In the genomic region with DNA sequence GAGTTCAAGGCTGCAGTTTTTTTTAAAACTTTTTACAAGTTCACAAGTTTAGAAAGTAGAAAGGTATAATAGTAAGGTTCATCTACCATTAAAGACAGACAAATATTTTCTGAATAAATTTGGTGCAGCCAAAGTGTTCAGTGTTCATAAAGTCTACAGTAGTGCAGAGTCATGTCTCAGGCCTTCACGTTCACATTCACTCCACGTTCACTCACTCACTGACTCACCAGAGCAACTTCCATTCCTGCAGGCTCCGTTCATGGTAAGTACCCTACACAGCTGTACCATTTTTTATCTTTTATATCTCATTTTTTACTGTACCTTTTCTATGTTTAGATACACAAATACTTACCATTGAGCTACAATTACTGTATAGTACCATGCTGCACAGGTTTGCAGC, we compare ENCODE assay signal across 21 cellular contexts.
DNase-seq lines count a peak whose midpoint lies in the region; ATAC-seq and TF ChIP-seq lines count a peak whose summit lies in the region.
"Had no signal": no experiment of that assay in that cellular context is flagged by ENCODE, and none has a peak within 500 bp of the region (broad histone marks: within the 10 kb centered on the region; RNA-seq: fewer than 3 reads in every experiment).

No MANE protein-coding gene starts in this region.

- H4K20me1 ChIP-seq in IMR-90 (ENCODE audit: insufficient read depth, low read length), result 0 out of 2 replicates have a peak, but pooled peaks cover 3% of the 10 kb centered on the region

- peaks cover 21% of the 10 kb centered on the region for H3K9me1 ChIP-seq in IMR-90 (ENCODE audit: insufficient read depth, low read length)

- H3K36me3 Mint-ChIP-seq in activated naive CD4-positive, alpha-beta T cell treated with anti-CD3 and anti-CD28 coated beads, Interleukin-2, amount 50 U/mL, for 72 hours, result peaks cover 6 to 10% of the 10 kb centered on the region in 2 donors

- ATAC-seq in IMR-90 (ENCODE audit: low read depth) (peak; percentile 94), foreskin keratinocyte (peak; percentile 32), left cardiac atrium (no peak)
- ATAC-seq in activated naive CD4-positive, alpha-beta T cell treated with anti-CD3 and anti-CD28 coated beads, Interleukin-2, amount 50 U/mL, for 72 hours, result no peak
- ATAC-seq: left ventricle myocardium superior had no signal

- no peak overlapping the region for H3K9ac ChIP-seq in IMR-90 (ENCODE audit: low read depth, low read length)
- H3K9ac ChIP-seq: KMS-11 had no signal

- intact Hi-C loops in IMR-90 (cut with micrococcal nuclease), result no loop called here
- intact Hi-C loops in A673 (cut with micrococcal nuclease; ENCODE audit: unreplicated experiment), result no loop called here
- intact Hi-C loops in left cardiac atrium (cut with DNase I), result no loop called here

- H3K9me3 ChIP-seq in IMR-90 (ENCODE audit: control insufficient read depth, insufficient read depth, low read length) (no peaks in the 10 kb centered on the region), A673 (ENCODE audit: low read depth, low read length, poor library complexity, severe bottlenecking) (no peaks in the 10 kb centered on the region)
- H3K9me3 ChIP-seq: sigmoid colon, SJCRH30, uterus had no signal

- TF ChIP-seq POLR2A in IMR-90 (IDR thresholded peaks at IDR 0.05; ENCODE audit: low read depth, low read length), result no peak

- 10% methylated on average over 2 of the region's 3 CpGs; no CpG with 5 or more reads in 1 of the 2 experiments for WGBS in IMR-90 (ENCODE audit: extremely low coverage in 2 of 2, insufficient read length in 1 of 2), 2 experiments

- no peak overlapping the region; the same call in 1 of the 2 replicates for H3K18ac ChIP-seq in IMR-90 (ENCODE audit: low read depth, low read length)

- H3K79me1 ChIP-seq in IMR-90 (ENCODE audit: low read depth in 1 of 2, low read length in 2 of 2), result peaks cover 22 to 38% of the 10 kb centered on the region in 2 experiments; a peak in 3 of 4 replicates

- H2BK5ac ChIP-seq in IMR-90 (ENCODE audit: low read depth, low read length, poor library complexity, severe bottlenecking), result peak overlapping the region; percentile 76

- H2BK20ac ChIP-seq in IMR-90 (ENCODE audit: low read depth, low read length), result no peak overlapping the region

- H3K14ac ChIP-seq in IMR-90 (replicated peaks; ENCODE audit: low read depth, low read length), result no peak overlapping the region

- CTCF ChIA-PET in IMR-90 (lab: Yijun Ruan, JAX) (interaction anchor here (1.0 kb wide), 1 partner anchor 60 kb away, joined by 3 read pairs; no protein-coding TSS in a partner anchor), A673 (lab: Charles Lee) (no interaction called here)

- H2AK5ac ChIP-seq in IMR-90 (ENCODE audit: low read depth, low read length), result no peak overlapping the region

- no peaks in the 10 kb centered on the region for H3K9me3 Mint-ChIP-seq in activated naive CD4-positive, alpha-beta T cell treated with anti-CD3 and anti-CD28 coated beads, Interleukin-2, amount 50 U/mL, for 72 hours
- H3K9me3 Mint-ChIP-seq: H9; T-helper 2 cell treated with Interferon-gamma antibody and Interleukin-4, amounts not matched to agents 5 μg/mL and 100 μg/mL, for 36 hours had no signal

- peaks cover 41% of the 10 kb centered on the region for H3K36me3 ChIP-seq in IMR-90 (ENCODE audit: control insufficient read depth, insufficient read depth, low read length)
- peaks cover 72% of the 10 kb centered on the region for H3K36me3 ChIP-seq in A673 (ENCODE audit: insufficient read depth, low read length, poor library complexity, severe bottlenecking)
- H3K36me3 ChIP-seq: uterus had no signal

- H3K27ac ChIP-seq in IMR-90 (ENCODE audit: insufficient read depth, low read length) (no peak overlapping the region), foreskin keratinocyte (no peak overlapping the region), A673 (ENCODE audit: low read depth, low read length, poor library complexity, severe bottlenecking) (no peak overlapping the region)
- H3K27ac ChIP-seq: KMS-11, sigmoid colon, SJCRH30, uterus had no signal

- H3K27me3 ChIP-seq in IMR-90 (ENCODE audit: control insufficient read depth, insufficient read depth, low read length) (no peaks in the 10 kb centered on the region), foreskin keratinocyte (no peaks in the 10 kb centered on the region), A673 (replicated peaks; ENCODE audit: insufficient read depth, low read depth, low read length, poor library complexity) (no peaks in the 10 kb centered on the region)
- H3K27me3 ChIP-seq: sigmoid colon, SJCRH30, uterus had no signal

- BruUV-seq in IMR-90 (replicated peaks; lab: Mats Ljungman, UMichigan) (no TSS peak), A673 (replicated peaks; lab: Mats Ljungman, UMichigan) (no TSS peak)

- H2AFZ ChIP-seq in IMR-90 (replicated peaks; ENCODE audit: low read length, poor library complexity), result no peak overlapping the region

- H3K4ac ChIP-seq in IMR-90 (ENCODE audit: low read depth, low read length), result no peak overlapping the region

- no peak overlapping the region for H4K91ac ChIP-seq in IMR-90 (ENCODE audit: insufficient read depth, low read depth, low read length)

- DNase-seq in AG20443 (ENCODE audit: low spot score), result peak; percentile 53
- peak; percentile 91 for DNase-seq in IMR-90
- peak; percentile 23 for DNase-seq in amniotic stem cell (lab: John Stamatoyannopoulos, UW)
- peak; percentile 7 to 57 for DNase-seq in foreskin keratinocyte
- DNase-seq in activated naive CD4-positive, alpha-beta T cell treated with anti-CD3 and anti-CD28 coated beads, Interleukin-2, amount 50 U/mL, for 72 hours (ENCODE audit: low spot score in 2 of 2), result no peak
- no peak for DNase-seq in A673 (ENCODE audit: low spot score)
- DNase-seq in activated effector memory CD4-positive, alpha-beta T cell treated with Interleukin-2 at 50 U/mL for 16 hours, result no peak
- DNase-seq in left cardiac atrium, result no peak
- DNase-seq: activated CD4-positive, alpha-beta T cell treated with anti-CD3 and anti-CD28 coated beads for 1 hour; activated gamma-delta T cell; H9; left ventricle myocardium superior; NCI-H1092 treated with DMSO at 0.1 percent for 48 hours; NCI-H2081 treated with DMSO at 0.1 percent for 48 hours; NCI-H524; sigmoid colon; SJCRH30; uterus had no signal

- in situ Hi-C loops in IMR-90 (cut with MboI; ENCODE audit: low sequenced_read_pairs), result no loop called here

- POLR2A ChIA-PET in IMR-90 (lab: Charles Lee; ENCODE audit: unreplicated experiment) (no interaction called here), A673 (lab: Charles Lee; ENCODE audit: low non-redundant PET) (no interaction called here)

- no peak overlapping the region for H4K8ac ChIP-seq in IMR-90 (ENCODE audit: low read depth in 2 of 2, low read length in 2 of 2)

- H3K4me2 ChIP-seq in IMR-90 (ENCODE audit: low read depth, low read length), result no peak overlapping the region
- H3K4me2 ChIP-seq: KMS-11 had no signal

- H3K4me3 ChIP-seq in IMR-90 (ENCODE audit: insufficient read depth, low read depth, low read length) (no peak overlapping the region), A673 (ENCODE audit: low read depth, low read length, poor library complexity, severe bottlenecking) (no peak overlapping the region)
- H3K4me3 ChIP-seq: sigmoid colon, SJCRH30, uterus had no signal

- no peak overlapping the region for H3K56ac ChIP-seq in IMR-90 (ENCODE audit: extremely low read depth, insufficient read depth, low read length)

- H3K4me1 ChIP-seq in IMR-90 (ENCODE audit: control insufficient read depth, insufficient read depth, low read length) (peaks cover 15% of the 10 kb centered on the region), foreskin keratinocyte (no peaks in the 10 kb centered on the region), A673 (ENCODE audit: insufficient read depth, low read length, poor library complexity, severe bottlenecking) (no peaks in the 10 kb centered on the region)
- H3K4me1 ChIP-seq: SJCRH30, uterus had no signal

- no peak overlapping the region for H2AK9ac ChIP-seq in IMR-90 (replicated peaks; ENCODE audit: low read depth, low read length, poor library complexity)

- H3K23ac ChIP-seq in IMR-90 (ENCODE audit: low read depth, low read length), result no peak overlapping the region

- H4K5ac ChIP-seq in IMR-90 (ENCODE audit: low read depth, low read length), result no peak overlapping the region

- peak overlapping the region in 1 of 2 donors; percentile 41 for H3K27ac Mint-ChIP-seq in activated naive CD4-positive, alpha-beta T cell treated with anti-CD3 and anti-CD28 coated beads, Interleukin-2, amount 50 U/mL, for 72 hours
- H3K27ac Mint-ChIP-seq: B cell had no signal

- no peak overlapping the region; the same call in 1 of the 2 replicates for H2BK120ac ChIP-seq in IMR-90 (ENCODE audit: low read depth, low read length)

- dilution Hi-C loops in IMR-90 (cut with HindIII; ENCODE audit: low sequenced_read_pairs, unreplicated experiment), result no loop called here

- no peak overlapping the region for H2BK15ac ChIP-seq in IMR-90 (ENCODE audit: low read depth, low read length)

- TF ChIP-seq CTCF in IMR-90 (conservative IDR thresholded peaks at IDR 0.05; ENCODE audit: low read depth, low read length), result no peak
- no peak for TF ChIP-seq CTCF in foreskin keratinocyte (conservative IDR thresholded peaks at IDR 0.05)
- no peak for TF ChIP-seq CTCF in A673 (conservative IDR thresholded peaks at IDR 0.05; ENCODE audit: low read depth, low read length)

- no peak for TF ChIP-seq RAD21 in IMR-90 (IDR thresholded peaks at IDR 0.05; ENCODE audit: low read length)

TF ChIP-seq in IMR-90, 13 proteins besides CTCF, POLR2A, EP300 and RAD21 (continues in another document):
- TF ChIP-seq, protein P1, sequence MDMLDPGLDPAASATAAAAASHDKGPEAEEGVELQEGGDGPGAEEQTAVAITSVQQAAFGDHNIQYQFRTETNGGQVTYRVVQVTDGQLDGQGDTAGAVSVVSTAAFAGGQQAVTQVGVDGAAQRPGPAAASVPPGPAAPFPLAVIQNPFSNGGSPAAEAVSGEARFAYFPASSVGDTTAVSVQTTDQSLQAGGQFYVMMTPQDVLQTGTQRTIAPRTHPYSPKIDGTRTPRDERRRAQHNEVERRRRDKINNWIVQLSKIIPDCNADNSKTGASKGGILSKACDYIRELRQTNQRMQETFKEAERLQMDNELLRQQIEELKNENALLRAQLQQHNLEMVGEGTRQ (IDR thresholded peaks at IDR 0.05; ENCODE audit: low read depth, low read length), result no peak
- TF ChIP-seq RFX5 (IDR thresholded peaks at IDR 0.05; ENCODE audit: low read depth, low read length) (no peak), RCOR1 (IDR thresholded peaks at IDR 0.05; ENCODE audit: insufficient replicate concordance, low read length) (no peak), MAZ (IDR thresholded peaks at IDR 0.05; ENCODE audit: borderline replicate concordance, low read depth, low read length) (no peak), FOS (IDR thresholded peaks at IDR 0.05; ENCODE audit: low read depth, low read length) (peak; percentile 36; the same call in 1 of the 2 replicates), SMC3 (IDR thresholded peaks at IDR 0.05; ENCODE audit: low read depth, low read length) (no peak; the same call in 1 of the 2 replicates)

Comparison
In these comparisons a context has a peak if more than half of its experiments do, and no peak if none do; other contexts are left out.
1. DNase-seq: peak in AG20443 (single experiment), IMR-90 (single experiment), amniotic stem cell (single experiment) and foreskin keratinocyte (2 of 2); none in activated naive CD4-positive, alpha-beta T cell treated with anti-CD3 and anti-CD28 coated beads, Interleukin-2, amount 50 U/mL, for 72 hours (0 of 2), A673 (single experiment), activated effector memory CD4-positive, alpha-beta T cell treated with Interleukin-2 at 50 U/mL for 16 hours (single experiment) and left cardiac atrium (single experiment).
2. ATAC-seq: peak in IMR-90 (single experiment) and foreskin keratinocyte (single experiment); none in activated naive CD4-positive, alpha-beta T cell treated with anti-CD3 and anti-CD28 coated beads, Interleukin-2, amount 50 U/mL, for 72 hours (0 of 2) and left cardiac atrium (0 of 2).